ENCODE assay signal across 2 cellular contexts in genomic region chr2:106219813-106220212, GRCh38.
TF ChIP-seq lines count a peak whose summit lies in the region.

No MANE protein-coding gene starts in this region.

TF ChIP-seq in GM23338, 12 proteins besides CTCF, POLR2A, EP300 and RAD21 (continued from another document):
- TF ChIP-seq REST (IDR thresholded peaks at IDR 0.05; ENCODE audit: unreplicated experiment) (no peak), NANOG (IDR thresholded peaks at IDR 0.05; ENCODE audit: borderline replicate concordance) (no peak), POLR2AphosphoS5 (IDR thresholded peaks at IDR 0.05; ENCODE audit: low read depth) (no peak), EZH2phosphoT487 (IDR thresholded peaks at IDR 0.05; ENCODE audit: unreplicated experiment) (no peak)
- TF ChIP-seq, protein P1, sequence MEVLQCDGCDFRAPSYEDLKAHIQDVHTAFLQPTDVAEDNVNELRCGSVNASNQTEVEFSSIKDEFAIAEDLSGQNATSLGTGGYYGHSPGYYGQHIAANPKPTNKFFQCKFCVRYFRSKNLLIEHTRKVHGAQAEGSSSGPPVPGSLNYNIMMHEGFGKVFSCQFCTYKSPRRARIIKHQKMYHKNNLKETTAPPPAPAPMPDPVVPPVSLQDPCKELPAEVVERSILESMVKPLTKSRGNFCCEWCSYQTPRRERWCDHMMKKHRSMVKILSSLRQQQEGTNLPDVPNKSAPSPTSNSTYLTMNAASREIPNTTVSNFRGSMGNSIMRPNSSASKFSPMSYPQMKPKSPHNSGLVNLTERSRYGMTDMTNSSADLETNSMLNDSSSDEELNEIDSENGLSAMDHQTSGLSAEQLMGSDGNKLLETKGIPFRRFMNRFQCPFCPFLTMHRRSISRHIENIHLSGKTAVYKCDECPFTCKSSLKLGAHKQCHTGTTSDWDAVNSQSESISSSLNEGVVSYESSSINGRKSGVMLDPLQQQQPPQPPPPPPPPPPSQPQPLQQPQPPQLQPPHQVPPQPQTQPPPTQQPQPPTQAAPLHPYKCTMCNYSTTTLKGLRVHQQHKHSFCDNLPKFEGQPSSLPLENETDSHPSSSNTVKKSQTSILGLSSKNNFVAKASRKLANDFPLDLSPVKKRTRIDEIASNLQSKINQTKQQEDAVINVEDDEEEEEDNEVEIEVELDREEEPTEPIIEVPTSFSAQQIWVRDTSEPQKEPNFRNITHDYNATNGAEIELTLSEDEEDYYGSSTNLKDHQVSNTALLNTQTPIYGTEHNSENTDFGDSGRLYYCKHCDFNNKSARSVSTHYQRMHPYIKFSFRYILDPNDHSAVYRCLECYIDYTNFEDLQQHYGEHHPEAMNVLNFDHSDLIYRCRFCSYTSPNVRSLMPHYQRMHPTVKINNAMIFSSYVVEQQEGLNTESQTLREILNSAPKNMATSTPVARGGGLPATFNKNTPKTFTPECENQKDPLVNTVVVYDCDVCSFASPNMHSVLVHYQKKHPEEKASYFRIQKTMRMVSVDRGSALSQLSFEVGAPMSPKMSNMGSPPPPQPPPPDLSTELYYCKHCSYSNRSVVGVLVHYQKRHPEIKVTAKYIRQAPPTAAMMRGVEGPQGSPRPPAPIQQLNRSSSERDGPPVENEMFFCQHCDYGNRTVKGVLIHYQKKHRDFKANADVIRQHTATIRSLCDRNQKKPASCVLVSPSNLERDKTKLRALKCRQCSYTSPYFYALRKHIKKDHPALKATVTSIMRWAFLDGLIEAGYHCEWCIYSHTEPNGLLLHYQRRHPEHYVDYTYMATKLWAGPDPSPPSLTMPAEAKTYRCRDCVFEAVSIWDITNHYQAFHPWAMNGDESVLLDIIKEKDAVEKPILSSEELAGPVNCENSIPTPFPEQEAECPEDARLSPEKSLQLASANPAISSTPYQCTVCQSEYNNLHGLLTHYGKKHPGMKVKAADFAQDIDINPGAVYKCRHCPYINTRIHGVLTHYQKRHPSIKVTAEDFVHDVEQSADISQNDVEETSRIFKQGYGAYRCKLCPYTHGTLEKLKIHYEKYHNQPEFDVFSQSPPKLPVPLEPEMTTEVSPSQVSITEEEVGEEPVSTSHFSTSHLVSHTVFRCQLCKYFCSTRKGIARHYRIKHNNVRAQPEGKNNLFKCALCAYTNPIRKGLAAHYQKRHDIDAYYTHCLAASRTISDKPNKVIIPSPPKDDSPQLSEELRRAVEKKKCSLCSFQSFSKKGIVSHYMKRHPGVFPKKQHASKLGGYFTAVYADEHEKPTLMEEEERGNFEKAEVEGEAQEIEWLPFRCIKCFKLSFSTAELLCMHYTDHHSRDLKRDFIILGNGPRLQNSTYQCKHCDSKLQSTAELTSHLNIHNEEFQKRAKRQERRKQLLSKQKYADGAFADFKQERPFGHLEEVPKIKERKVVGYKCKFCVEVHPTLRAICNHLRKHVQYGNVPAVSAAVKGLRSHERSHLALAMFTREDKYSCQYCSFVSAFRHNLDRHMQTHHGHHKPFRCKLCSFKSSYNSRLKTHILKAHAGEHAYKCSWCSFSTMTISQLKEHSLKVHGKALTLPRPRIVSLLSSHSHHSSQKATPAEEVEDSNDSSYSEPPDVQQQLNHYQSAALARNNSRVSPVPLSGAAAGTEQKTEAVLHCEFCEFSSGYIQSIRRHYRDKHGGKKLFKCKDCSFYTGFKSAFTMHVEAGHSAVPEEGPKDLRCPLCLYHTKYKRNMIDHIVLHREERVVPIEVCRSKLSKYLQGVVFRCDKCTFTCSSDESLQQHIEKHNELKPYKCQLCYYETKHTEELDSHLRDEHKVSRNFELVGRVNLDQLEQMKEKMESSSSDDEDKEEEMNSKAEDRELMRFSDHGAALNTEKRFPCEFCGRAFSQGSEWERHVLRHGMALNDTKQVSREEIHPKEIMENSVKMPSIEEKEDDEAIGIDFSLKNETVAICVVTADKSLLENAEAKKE (CRISPR knock-in tag; IDR thresholded peaks at IDR 0.05), result no peak
- TF ChIP-seq, protein P2, sequence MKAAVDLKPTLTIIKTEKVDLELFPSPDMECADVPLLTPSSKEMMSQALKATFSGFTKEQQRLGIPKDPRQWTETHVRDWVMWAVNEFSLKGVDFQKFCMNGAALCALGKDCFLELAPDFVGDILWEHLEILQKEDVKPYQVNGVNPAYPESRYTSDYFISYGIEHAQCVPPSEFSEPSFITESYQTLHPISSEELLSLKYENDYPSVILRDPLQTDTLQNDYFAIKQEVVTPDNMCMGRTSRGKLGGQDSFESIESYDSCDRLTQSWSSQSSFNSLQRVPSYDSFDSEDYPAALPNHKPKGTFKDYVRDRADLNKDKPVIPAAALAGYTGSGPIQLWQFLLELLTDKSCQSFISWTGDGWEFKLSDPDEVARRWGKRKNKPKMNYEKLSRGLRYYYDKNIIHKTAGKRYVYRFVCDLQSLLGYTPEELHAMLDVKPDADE (IDR thresholded peaks at IDR 0.05), result no peak

TF ChIP-seq in H1, 55 proteins besides CTCF, POLR2A, EP300 and RAD21 (continued from another document):
- no peak for TF ChIP-seq GABPA (IDR thresholded peaks at IDR 0.05; ENCODE audit: borderline replicate concordance, insufficient read depth, low read length)
- TF ChIP-seq BACH1 (IDR thresholded peaks at IDR 0.05; ENCODE audit: low read length), result no peak
- no peak for TF ChIP-seq SIN3A (conservative IDR thresholded peaks at IDR 0.05 in 1 of 2, IDR thresholded peaks at IDR 0.05 in 1 of 2; ENCODE audit: low read depth in 1 of 2, low read length in 2 of 2)
- TF ChIP-seq CBX5 (IDR thresholded peaks at IDR 0.05; ENCODE audit: low read depth, low read length), result no peak
